ENCODE assay signal across 2 cellular contexts in the genomic region with DNA sequence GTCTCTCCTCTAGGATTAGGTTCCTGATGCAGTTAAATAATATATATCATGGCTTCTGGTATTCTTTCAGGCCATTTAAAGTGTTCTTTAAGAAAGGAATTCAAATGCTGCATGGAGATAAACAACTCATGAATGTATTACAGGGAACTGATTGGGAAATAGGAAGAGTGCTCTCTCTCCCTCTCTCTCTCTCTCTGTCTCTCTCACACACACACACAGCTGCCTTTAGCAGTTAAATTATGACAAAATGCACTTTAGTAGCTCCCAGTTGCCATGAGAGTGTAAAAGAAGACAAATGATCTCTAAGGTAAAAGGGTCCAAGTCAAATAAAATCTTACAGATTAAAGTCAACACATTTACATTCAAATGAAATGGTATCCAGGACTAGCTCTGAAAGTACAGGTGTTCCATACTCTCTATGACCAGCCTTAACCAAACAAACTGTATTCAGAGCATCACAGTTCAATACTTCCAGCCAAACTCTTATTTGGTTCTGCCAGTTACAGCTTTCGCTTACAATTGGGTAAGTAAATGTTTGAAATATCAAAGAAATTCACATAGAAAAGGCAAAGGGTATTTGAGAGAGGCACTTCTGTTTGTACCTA.
TF ChIP-seq lines count a peak whose summit lies in the region.

No MANE protein-coding gene starts in this region.

TF ChIP-seq in GM23338, 12 proteins besides CTCF, POLR2A, EP300 and RAD21:
- TF ChIP-seq, protein P1, sequence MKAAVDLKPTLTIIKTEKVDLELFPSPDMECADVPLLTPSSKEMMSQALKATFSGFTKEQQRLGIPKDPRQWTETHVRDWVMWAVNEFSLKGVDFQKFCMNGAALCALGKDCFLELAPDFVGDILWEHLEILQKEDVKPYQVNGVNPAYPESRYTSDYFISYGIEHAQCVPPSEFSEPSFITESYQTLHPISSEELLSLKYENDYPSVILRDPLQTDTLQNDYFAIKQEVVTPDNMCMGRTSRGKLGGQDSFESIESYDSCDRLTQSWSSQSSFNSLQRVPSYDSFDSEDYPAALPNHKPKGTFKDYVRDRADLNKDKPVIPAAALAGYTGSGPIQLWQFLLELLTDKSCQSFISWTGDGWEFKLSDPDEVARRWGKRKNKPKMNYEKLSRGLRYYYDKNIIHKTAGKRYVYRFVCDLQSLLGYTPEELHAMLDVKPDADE (IDR thresholded peaks at IDR 0.05), result no peak
- TF ChIP-seq NANOG (IDR thresholded peaks at IDR 0.05; ENCODE audit: borderline replicate concordance) (no peak), EZH2 (IDR thresholded peaks at IDR 0.05; ENCODE audit: low read depth, unreplicated experiment) (no peak), JUNB (IDR thresholded peaks at IDR 0.05; ENCODE audit: unreplicated experiment) (no peak), STAT1 (IDR thresholded peaks at IDR 0.05; ENCODE audit: unreplicated experiment) (no peak), ZNF114 (CRISPR knock-in tag; IDR thresholded peaks at IDR 0.05) (no peak)

TF ChIP-seq in neural cell, 6 proteins besides CTCF, POLR2A, EP300 and RAD21:
- TF ChIP-seq, protein P2, sequence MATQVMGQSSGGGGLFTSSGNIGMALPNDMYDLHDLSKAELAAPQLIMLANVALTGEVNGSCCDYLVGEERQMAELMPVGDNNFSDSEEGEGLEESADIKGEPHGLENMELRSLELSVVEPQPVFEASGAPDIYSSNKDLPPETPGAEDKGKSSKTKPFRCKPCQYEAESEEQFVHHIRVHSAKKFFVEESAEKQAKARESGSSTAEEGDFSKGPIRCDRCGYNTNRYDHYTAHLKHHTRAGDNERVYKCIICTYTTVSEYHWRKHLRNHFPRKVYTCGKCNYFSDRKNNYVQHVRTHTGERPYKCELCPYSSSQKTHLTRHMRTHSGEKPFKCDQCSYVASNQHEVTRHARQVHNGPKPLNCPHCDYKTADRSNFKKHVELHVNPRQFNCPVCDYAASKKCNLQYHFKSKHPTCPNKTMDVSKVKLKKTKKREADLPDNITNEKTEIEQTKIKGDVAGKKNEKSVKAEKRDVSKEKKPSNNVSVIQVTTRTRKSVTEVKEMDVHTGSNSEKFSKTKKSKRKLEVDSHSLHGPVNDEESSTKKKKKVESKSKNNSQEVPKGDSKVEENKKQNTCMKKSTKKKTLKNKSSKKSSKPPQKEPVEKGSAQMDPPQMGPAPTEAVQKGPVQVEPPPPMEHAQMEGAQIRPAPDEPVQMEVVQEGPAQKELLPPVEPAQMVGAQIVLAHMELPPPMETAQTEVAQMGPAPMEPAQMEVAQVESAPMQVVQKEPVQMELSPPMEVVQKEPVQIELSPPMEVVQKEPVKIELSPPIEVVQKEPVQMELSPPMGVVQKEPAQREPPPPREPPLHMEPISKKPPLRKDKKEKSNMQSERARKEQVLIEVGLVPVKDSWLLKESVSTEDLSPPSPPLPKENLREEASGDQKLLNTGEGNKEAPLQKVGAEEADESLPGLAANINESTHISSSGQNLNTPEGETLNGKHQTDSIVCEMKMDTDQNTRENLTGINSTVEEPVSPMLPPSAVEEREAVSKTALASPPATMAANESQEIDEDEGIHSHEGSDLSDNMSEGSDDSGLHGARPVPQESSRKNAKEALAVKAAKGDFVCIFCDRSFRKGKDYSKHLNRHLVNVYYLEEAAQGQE (IDR thresholded peaks at IDR 0.05; ENCODE audit: borderline replicate concordance), result no peak
- no peak for TF ChIP-seq TAF1 (IDR thresholded peaks at IDR 0.05; ENCODE audit: low read depth)
- TF ChIP-seq SMC3 (conservative IDR thresholded peaks at IDR 0.05; ENCODE audit: poor library complexity), result no peak
- TF ChIP-seq POLR2AphosphoS5 (IDR thresholded peaks at IDR 0.05), result no peak
- TF ChIP-seq MXI1 (conservative IDR thresholded peaks at IDR 0.05; ENCODE audit: poor library complexity, severe bottlenecking), result no peak
- no peak for TF ChIP-seq EZH2 (IDR thresholded peaks at IDR 0.05; ENCODE audit: borderline replicate concordance, insufficient read depth, low read length, poor library complexity, severe bottlenecking)
